In genomic region chr10:125633517-125633999, GRCh38 we compare ENCODE assay signal across 1 cellular context.
TF ChIP-seq lines count a peak whose summit lies in the region.

No MANE protein-coding gene starts in this region.

TF ChIP-seq in HEK293, 187 proteins besides CTCF, POLR2A, EP300 and RAD21 (continued from another document and continues in another):
- TF ChIP-seq ZNF221 (tag by site-specific recombination; IDR thresholded peaks at IDR 0.05; ENCODE audit: borderline replicate concordance) (no peak), ZNF10 (tag by site-specific recombination; IDR thresholded peaks at IDR 0.05) (peak; percentile 84), MZF1 (tag by site-specific recombination; IDR thresholded peaks at IDR 0.05; ENCODE audit: borderline replicate concordance) (peak; percentile 92), SCRT2 (tag by site-specific recombination; IDR thresholded peaks at IDR 0.05) (no peak), ZBTB20 (tag by site-specific recombination; IDR thresholded peaks at IDR 0.05) (no peak), ZNF426 (tag by site-specific recombination; IDR thresholded peaks at IDR 0.05) (no peak), ZNF544 (tag by site-specific recombination; IDR thresholded peaks at IDR 0.05) (no peak), GLI2 (tag by site-specific recombination; IDR thresholded peaks at IDR 0.05; ENCODE audit: borderline replicate concordance, low read depth) (peak; percentile 82), ZNF830 (tag by site-specific recombination; IDR thresholded peaks at IDR 0.05; ENCODE audit: low read depth) (no peak), ZNF629 (tag by site-specific recombination; IDR thresholded peaks at IDR 0.05) (peak; percentile 84), ZIC2 (tag by site-specific recombination; IDR thresholded peaks at IDR 0.05) (0 out of 2 replicates have a peak, but pooled peaks have one; percentile 31), WT1 (tag by site-specific recombination; IDR thresholded peaks at IDR 0.05) (peak; percentile 95), ZNF596 (tag by site-specific recombination; IDR thresholded peaks at IDR 0.05) (peak; percentile 35; the same call in 1 of the 2 replicates), ZBTB49 (tag by site-specific recombination; IDR thresholded peaks at IDR 0.05; ENCODE audit: low read depth) (no peak), ZNF449 (tag by site-specific recombination; IDR thresholded peaks at IDR 0.05) (no peak; the same call in 1 of the 2 replicates), ZSCAN16 (tag by site-specific recombination; IDR thresholded peaks at IDR 0.05) (no peak; the same call in 1 of the 2 replicates), SCRT1 (tag by site-specific recombination; IDR thresholded peaks at IDR 0.05; ENCODE audit: borderline replicate concordance) (peak; percentile 34; the same call in 1 of the 2 replicates), ZNF211 (tag by site-specific recombination; IDR thresholded peaks at IDR 0.05; ENCODE audit: low read depth) (no peak), ZBTB8A (tag by site-specific recombination; IDR thresholded peaks at IDR 0.05) (peak; percentile 70; the same call in 1 of the 2 replicates), SETDB1 (IDR thresholded peaks at IDR 0.05; ENCODE audit: insufficient read length, low read length) (peak; percentile 18), ZNF571 (tag by site-specific recombination; IDR thresholded peaks at IDR 0.05) (no peak), ZBTB17 (tag by site-specific recombination; IDR thresholded peaks at IDR 0.05) (peak; percentile 93), ZNF585B (tag by site-specific recombination; IDR thresholded peaks at IDR 0.05) (no peak), ZNF76 (tag by site-specific recombination; IDR thresholded peaks at IDR 0.05; ENCODE audit: borderline replicate concordance, low read depth) (peak; percentile 50; the same call in 1 of the 2 replicates), ZNF624 (tag by site-specific recombination; IDR thresholded peaks at IDR 0.05) (no peak), ZFHX2 (tag by site-specific recombination; conservative IDR thresholded peaks at IDR 0.05) (no peak), BCL6B (tag by site-specific recombination; IDR thresholded peaks at IDR 0.05) (peak; percentile 93), BCL11A (tag by site-specific recombination; IDR thresholded peaks at IDR 0.05; ENCODE audit: low read depth) (peak; percentile 91), ZNF670 (tag by site-specific recombination; IDR thresholded peaks at IDR 0.05; ENCODE audit: low read depth) (no peak), ZNF157 (tag by site-specific recombination; IDR thresholded peaks at IDR 0.05) (no peak), ZNF433 (tag by site-specific recombination; IDR thresholded peaks at IDR 0.05; ENCODE audit: low read depth) (no peak), HIC1 (tag by site-specific recombination; IDR thresholded peaks at IDR 0.05) (peak; percentile 90), ZNF324 (tag by site-specific recombination; IDR thresholded peaks at IDR 0.05) (0 out of 2 replicates have a peak, but pooled peaks have one; percentile 15), ZNF146 (tag by site-specific recombination; IDR thresholded peaks at IDR 0.05) (no peak), SP3 (tag by site-specific recombination; IDR thresholded peaks at IDR 0.05) (0 out of 2 replicates have a peak, but pooled peaks have one; percentile 23), ZNF202 (tag by site-specific recombination; IDR thresholded peaks at IDR 0.05; ENCODE audit: borderline replicate concordance) (no peak), ZNF548 (tag by site-specific recombination; IDR thresholded peaks at IDR 0.05) (no peak), FEZF1 (tag by site-specific recombination; IDR thresholded peaks at IDR 0.05) (peak; percentile 100), ZNF274 (IDR thresholded peaks at IDR 0.05; ENCODE audit: low read length) (no peak), ZNF274 (tag by site-specific recombination; IDR thresholded peaks at IDR 0.05; ENCODE audit: borderline replicate concordance) (no peak), ZNF768 (tag by site-specific recombination; IDR thresholded peaks at IDR 0.05) (no peak), KLF8 (tag by site-specific recombination; IDR thresholded peaks at IDR 0.05) (peak; percentile 61), ZNF354C (tag by site-specific recombination; IDR thresholded peaks at IDR 0.05; ENCODE audit: borderline replicate concordance, low read depth) (no peak), ZNF350 (tag by site-specific recombination; IDR thresholded peaks at IDR 0.05) (peak; percentile 99), BCL11B (tag by site-specific recombination; IDR thresholded peaks at IDR 0.05; ENCODE audit: low read depth) (peak; percentile 85), OVOL3 (tag by site-specific recombination; IDR thresholded peaks at IDR 0.05) (peak; percentile 97), ZNF704 (tag by site-specific recombination; IDR thresholded peaks at IDR 0.05) (no peak), PRDM1 (tag by site-specific recombination; IDR thresholded peaks at IDR 0.05) (peak; percentile 59)
- TF ChIP-seq, protein P1, sequence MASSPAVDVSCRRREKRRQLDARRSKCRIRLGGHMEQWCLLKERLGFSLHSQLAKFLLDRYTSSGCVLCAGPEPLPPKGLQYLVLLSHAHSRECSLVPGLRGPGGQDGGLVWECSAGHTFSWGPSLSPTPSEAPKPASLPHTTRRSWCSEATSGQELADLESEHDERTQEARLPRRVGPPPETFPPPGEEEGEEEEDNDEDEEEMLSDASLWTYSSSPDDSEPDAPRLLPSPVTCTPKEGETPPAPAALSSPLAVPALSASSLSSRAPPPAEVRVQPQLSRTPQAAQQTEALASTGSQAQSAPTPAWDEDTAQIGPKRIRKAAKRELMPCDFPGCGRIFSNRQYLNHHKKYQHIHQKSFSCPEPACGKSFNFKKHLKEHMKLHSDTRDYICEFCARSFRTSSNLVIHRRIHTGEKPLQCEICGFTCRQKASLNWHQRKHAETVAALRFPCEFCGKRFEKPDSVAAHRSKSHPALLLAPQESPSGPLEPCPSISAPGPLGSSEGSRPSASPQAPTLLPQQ (tag by site-specific recombination; IDR thresholded peaks at IDR 0.05), result peak; percentile 67; the same call in 1 of the 2 replicates
- TF ChIP-seq, protein P2, sequence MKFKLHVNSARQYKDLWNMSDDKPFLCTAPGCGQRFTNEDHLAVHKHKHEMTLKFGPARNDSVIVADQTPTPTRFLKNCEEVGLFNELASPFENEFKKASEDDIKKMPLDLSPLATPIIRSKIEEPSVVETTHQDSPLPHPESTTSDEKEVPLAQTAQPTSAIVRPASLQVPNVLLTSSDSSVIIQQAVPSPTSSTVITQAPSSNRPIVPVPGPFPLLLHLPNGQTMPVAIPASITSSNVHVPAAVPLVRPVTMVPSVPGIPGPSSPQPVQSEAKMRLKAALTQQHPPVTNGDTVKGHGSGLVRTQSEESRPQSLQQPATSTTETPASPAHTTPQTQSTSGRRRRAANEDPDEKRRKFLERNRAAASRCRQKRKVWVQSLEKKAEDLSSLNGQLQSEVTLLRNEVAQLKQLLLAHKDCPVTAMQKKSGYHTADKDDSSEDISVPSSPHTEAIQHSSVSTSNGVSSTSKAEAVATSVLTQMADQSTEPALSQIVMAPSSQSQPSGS (tag by site-specific recombination; IDR thresholded peaks at IDR 0.05; ENCODE audit: low read depth), result no peak
- TF ChIP-seq, protein P3, sequence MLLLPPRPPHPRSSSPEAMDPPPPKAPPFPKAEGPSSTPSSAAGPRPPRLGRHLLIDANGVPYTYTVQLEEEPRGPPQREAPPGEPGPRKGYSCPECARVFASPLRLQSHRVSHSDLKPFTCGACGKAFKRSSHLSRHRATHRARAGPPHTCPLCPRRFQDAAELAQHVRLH (tag by site-specific recombination; IDR thresholded peaks at IDR 0.05), result peak; percentile 94
- TF ChIP-seq, protein P4, sequence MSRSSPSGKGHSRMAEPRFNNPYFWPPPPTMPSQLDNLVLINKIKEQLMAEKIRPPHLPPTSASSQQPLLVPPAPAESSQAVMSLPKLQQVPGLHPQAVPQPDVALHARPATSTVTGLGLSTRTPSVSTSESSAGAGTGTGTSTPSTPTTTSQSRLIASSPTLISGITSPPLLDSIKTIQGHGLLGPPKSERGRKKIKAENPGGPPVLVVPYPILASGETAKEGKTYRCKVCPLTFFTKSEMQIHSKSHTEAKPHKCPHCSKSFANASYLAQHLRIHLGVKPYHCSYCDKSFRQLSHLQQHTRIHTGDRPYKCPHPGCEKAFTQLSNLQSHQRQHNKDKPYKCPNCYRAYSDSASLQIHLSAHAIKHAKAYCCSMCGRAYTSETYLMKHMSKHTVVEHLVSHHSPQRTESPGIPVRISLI (tag by site-specific recombination; IDR thresholded peaks at IDR 0.05), result peak; percentile 91
- TF ChIP-seq, protein P5, sequence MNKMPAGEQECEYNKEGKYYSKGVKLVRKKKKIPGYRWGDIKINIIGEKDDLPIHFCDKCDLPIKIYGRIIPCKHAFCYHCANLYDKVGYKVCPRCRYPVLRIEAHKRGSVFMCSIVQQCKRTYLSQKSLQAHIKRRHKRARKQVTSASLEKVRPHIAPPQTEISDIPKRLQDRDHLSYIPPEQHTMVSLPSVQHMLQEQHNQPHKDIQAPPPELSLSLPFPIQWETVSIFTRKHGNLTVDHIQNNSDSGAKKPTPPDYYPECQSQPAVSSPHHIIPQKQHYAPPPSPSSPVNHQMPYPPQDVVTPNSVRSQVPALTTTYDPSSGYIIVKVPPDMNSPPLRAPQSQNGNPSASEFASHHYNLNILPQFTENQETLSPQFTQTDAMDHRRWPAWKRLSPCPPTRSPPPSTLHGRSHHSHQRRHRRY (tag by site-specific recombination; IDR thresholded peaks at IDR 0.05), result no peak
- TF ChIP-seq, protein P6, sequence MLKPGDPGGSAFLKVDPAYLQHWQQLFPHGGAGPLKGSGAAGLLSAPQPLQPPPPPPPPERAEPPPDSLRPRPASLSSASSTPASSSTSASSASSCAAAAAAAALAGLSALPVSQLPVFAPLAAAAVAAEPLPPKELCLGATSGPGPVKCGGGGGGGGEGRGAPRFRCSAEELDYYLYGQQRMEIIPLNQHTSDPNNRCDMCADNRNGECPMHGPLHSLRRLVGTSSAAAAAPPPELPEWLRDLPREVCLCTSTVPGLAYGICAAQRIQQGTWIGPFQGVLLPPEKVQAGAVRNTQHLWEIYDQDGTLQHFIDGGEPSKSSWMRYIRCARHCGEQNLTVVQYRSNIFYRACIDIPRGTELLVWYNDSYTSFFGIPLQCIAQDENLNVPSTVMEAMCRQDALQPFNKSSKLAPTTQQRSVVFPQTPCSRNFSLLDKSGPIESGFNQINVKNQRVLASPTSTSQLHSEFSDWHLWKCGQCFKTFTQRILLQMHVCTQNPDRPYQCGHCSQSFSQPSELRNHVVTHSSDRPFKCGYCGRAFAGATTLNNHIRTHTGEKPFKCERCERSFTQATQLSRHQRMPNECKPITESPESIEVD (tag by site-specific recombination; IDR thresholded peaks at IDR 0.05), result peak; percentile 100
